ENCODE assay signal across 14 cellular contexts in genomic region chr5:88734983-88735382, GRCh38.
DNase-seq lines count a peak whose midpoint lies in the region; ATAC-seq, FAIRE-seq and TF ChIP-seq lines count a peak whose summit lies in the region.
"Had no signal": no experiment of that assay in that cellular context is flagged by ENCODE, and none has a peak within 500 bp of the region (broad histone marks: within the 10 kb centered on the region; RNA-seq: fewer than 3 reads in every experiment).

No MANE protein-coding gene starts in this region.

- FAIRE-seq in RCC 7860 (lab: Jason Lieb, UNC): no peak

- DNase-seq in Peyer's patch: peak in 1 of 3 donors; percentile 32
- DNase-seq in osteoblast (ENCODE audit: insufficient read length, low spot score, missing footprints): no peak
- no peak for DNase-seq in EL
- no peak for DNase-seq in RCC 7860 (ENCODE audit: low spot score)
- no peak for DNase-seq in glutamatergic neuron
- DNase-seq: activated CD4-positive, CD25-positive, alpha-beta regulatory T cell treated with anti-CD3 and anti-CD28 coated beads, Interleukin-2, amount 50 U/mL, for 72 hours; CD4-positive, alpha-beta memory T cell; mesendoderm; NCI-H345; SHP77 had no signal

- no peak for TF ChIP-seq POLR2A in Peyer's patch (IDR thresholded peaks at IDR 0.05)

- peak overlapping the region; percentile 71 for H3K4me2 ChIP-seq in osteoblast (ENCODE audit: insufficient read depth, low read length)

- H3K4me1 ChIP-seq in Peyer's patch (no peaks in the 10 kb centered on the region), osteoblast (ENCODE audit: insufficient read depth, low read length) (peaks cover 26% of the 10 kb centered on the region)
- H3K4me1 ChIP-seq: parathyroid adenoma had no signal

- peak; percentile 21 for ATAC-seq in GM18511 (IDR thresholded peaks at IDR 0.05; ENCODE audit: unreplicated experiment)
- ATAC-seq in HG02642 (IDR thresholded peaks at IDR 0.05; ENCODE audit: poor library complexity, unreplicated experiment): peak; percentile 26
- ATAC-seq in HG02973 (IDR thresholded peaks at IDR 0.05; ENCODE audit: unreplicated experiment): no peak

- H3K36me3 ChIP-seq in Peyer's patch: no peaks in the 10 kb centered on the region
- no peaks in the 10 kb centered on the region for H3K36me3 ChIP-seq in osteoblast (ENCODE audit: insufficient read depth, low read length)

- H4K20me1 ChIP-seq in osteoblast (ENCODE audit: insufficient read depth, low read length): no peaks in the 10 kb centered on the region

- TF ChIP-seq CTCF in Peyer's patch (IDR thresholded peaks at IDR 0.05) (no peak), osteoblast (IDR thresholded peaks at IDR 0.05; ENCODE audit: extremely low read depth, low read depth, low read length) (no peak), glutamatergic neuron (IDR thresholded peaks at IDR 0.05; ENCODE audit: partially characterized antibody, unreplicated experiment) (no peak)

- peak overlapping the region in 3 of 4 donors; percentile 6 to 59 (median 30) for H3K27ac ChIP-seq in Peyer's patch
- peak overlapping the region; percentile 57 for H3K27ac ChIP-seq in osteoblast (ENCODE audit: low read depth, low read length)
- H3K27ac ChIP-seq: parathyroid adenoma had no signal

- H3K4me1 Mint-ChIP-seq in glutamatergic neuron (ENCODE audit: low read depth, unreplicated experiment): peaks cover 26% of the 10 kb centered on the region

- H3K4me3 Mint-ChIP-seq in glutamatergic neuron (ENCODE audit: unreplicated experiment): no peak overlapping the region

- H3K9me3 ChIP-seq in Peyer's patch (no peaks in the 10 kb centered on the region), osteoblast (ENCODE audit: low read depth, low read length) (no peaks in the 10 kb centered on the region)

- no peaks in the 10 kb centered on the region for H3K36me3 Mint-ChIP-seq in glutamatergic neuron (ENCODE audit: unreplicated experiment)
- H3K36me3 Mint-ChIP-seq: CD4-positive, alpha-beta memory T cell had no signal

- peaks cover 4% of the 10 kb centered on the region for H3K9me3 Mint-ChIP-seq in glutamatergic neuron (ENCODE audit: unreplicated experiment)

- peaks cover under 1% of the 10 kb centered on the region for H3K27me3 Mint-ChIP-seq in glutamatergic neuron (ENCODE audit: unreplicated experiment)

- H2AFZ ChIP-seq in osteoblast (ENCODE audit: low read length): peak overlapping the region; percentile 47
- H2AFZ ChIP-seq: parathyroid adenoma had no signal

- H3K4me3 ChIP-seq in Peyer's patch (no peak overlapping the region), osteoblast (ENCODE audit: insufficient read depth, low read length) (peak overlapping the region; percentile 38)

- no peak overlapping the region for H3K27ac Mint-ChIP-seq in glutamatergic neuron (ENCODE audit: unreplicated experiment)
- H3K27ac Mint-ChIP-seq: CD4-positive, alpha-beta memory T cell had no signal

- no peaks in the 10 kb centered on the region for H3K27me3 ChIP-seq in Peyer's patch
- H3K27me3 ChIP-seq in osteoblast (ENCODE audit: insufficient read depth, low read length): no peaks in the 10 kb centered on the region

- no peaks in the 10 kb centered on the region for H3K79me2 ChIP-seq in osteoblast (ENCODE audit: insufficient read depth, low read length)
- H3K79me2 ChIP-seq: parathyroid adenoma had no signal
